In genomic region chr15:45376300-45376928, GRCh38 we compare ENCODE assay signal across 12 cellular contexts.
DNase-seq lines count a peak whose midpoint lies in the region; ATAC-seq and TF ChIP-seq lines count a peak whose summit lies in the region.
"Had no signal": no experiment of that assay in that cellular context is flagged by ENCODE, and none has a peak within 500 bp of the region (broad histone marks: within the 10 kb centered on the region; RNA-seq: fewer than 3 reads in every experiment).

No MANE protein-coding gene starts in this region.

- no peaks in the 10 kb centered on the region for H3K9me3 ChIP-seq in muscle layer of duodenum (ENCODE audit: control insufficient read depth in 1 of 2, low read length in 2 of 2)
- H3K9me3 ChIP-seq: neutrophil had no signal

- ATAC-seq in GM18909 (IDR thresholded peaks at IDR 0.05; ENCODE audit: poor library complexity, unreplicated experiment), result no peak
- no peak for ATAC-seq in GM18511 (IDR thresholded peaks at IDR 0.05; ENCODE audit: unreplicated experiment)

- H3K36me3 ChIP-seq in muscle layer of duodenum (ENCODE audit: control insufficient read depth in 1 of 2, insufficient read depth in 2 of 2, low read length in 2 of 2), result peaks cover 0 to 7% of the 10 kb centered on the region in 2 donors
- H3K36me3 ChIP-seq: neutrophil had no signal

- in situ Hi-C loops in KBM-7 (cut with MboI; ENCODE audit: low pct_unique_long_range_greater_than_20kb, low sequenced_read_pairs), result no loop called here

- peak overlapping the region; percentile 22 to 57 for H3K27ac ChIP-seq in coronary artery
- no peak overlapping the region for H3K27ac ChIP-seq in muscle layer of duodenum (ENCODE audit: low read length)
- peak overlapping the region; percentile 98 for H3K27ac ChIP-seq in substantia nigra (ENCODE audit: low read depth, low read length, poor library complexity, severe bottlenecking)
- H3K27ac ChIP-seq: neutrophil had no signal

- no peaks in the 10 kb centered on the region for H3K27me3 ChIP-seq in muscle layer of duodenum (ENCODE audit: low read depth, low read length)

- no peak for TF ChIP-seq CTCF in coronary artery (IDR thresholded peaks at IDR 0.05)

- H3K4me3 ChIP-seq in coronary artery (peak overlapping the region; percentile 80), muscle layer of duodenum (ENCODE audit: low read depth in 1 of 2, low read length in 2 of 2) (peak overlapping the region; percentile 21 to 92)

- H3K4me1 ChIP-seq in muscle layer of duodenum (ENCODE audit: control insufficient read depth in 1 of 2, insufficient read depth in 2 of 2, low read length in 2 of 2), result peaks cover 12 to 41% of the 10 kb centered on the region in 2 donors

- peak; percentile 26 for DNase-seq in KBM-7
- no peak for DNase-seq in coronary artery (ENCODE audit: low spot score)
- DNase-seq in substantia nigra (lab: John Stamatoyannopoulos, UW), result peak in 32 of 49 donors; percentile 7 to 68 (median 35)
- no peak for DNase-seq in activated CD4-positive, alpha-beta T cell treated with anti-CD3 and anti-CD28 coated beads, Interleukin-2, amount 50 U/mL, for 1 hour
- DNase-seq: COR-L47; NCI-H510A; stimulated activated CD4-positive, alpha-beta T cell treated with anti-CD3 and anti-CD28 coated beads, Interleukin-2, amount 100 ng/mL, for 24 hours; stimulated activated naive CD4-positive, alpha-beta T cell had no signal

Comparison
In these comparisons a context has a peak if more than half of its experiments do, and no peak if none do; other contexts are left out.
1. DNase-seq: peak in KBM-7 (single experiment) and substantia nigra (32 of 49); none in coronary artery (single experiment) and activated CD4-positive, alpha-beta T cell treated with anti-CD3 and anti-CD28 coated beads, Interleukin-2, amount 50 U/mL, for 1 hour (single experiment).